10 cellular contexts compared by ENCODE assay signal in the genomic region with DNA sequence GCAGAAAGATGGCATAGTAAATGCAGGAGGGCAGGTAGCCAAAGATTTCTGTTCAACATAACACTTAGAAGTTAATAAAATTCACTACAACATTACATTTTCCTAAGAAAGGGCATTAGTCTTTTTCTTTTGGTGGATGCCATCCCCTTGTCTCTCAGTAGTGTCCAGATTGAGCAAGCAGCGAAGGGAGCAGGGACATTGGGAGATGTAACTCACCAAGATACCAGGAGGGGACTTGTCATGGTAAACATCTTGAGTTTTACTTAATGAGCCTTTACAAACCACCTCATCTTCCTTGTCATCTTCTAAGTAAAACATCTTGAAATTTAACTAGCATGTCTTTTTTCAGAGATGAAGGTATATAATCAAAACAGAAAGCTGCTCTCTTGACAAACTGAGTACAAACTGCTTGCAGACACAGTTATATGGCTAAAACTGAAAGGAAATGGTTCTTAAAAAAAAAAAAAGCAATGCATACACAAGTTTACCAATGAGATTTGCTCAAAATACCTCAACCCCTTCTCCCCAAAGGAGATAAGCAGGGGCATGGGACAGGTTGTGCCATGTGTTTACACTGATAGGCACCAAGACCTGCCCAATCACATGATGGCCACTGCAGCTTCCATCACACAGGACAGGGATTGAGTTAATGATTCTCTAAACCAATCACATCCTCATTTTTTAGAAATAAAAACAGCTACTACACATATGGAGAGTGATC. TPM values are rescaled to one million over a fixed set of nuclear protein-coding genes. Genes with fewer than 3 reads are reported as not detected.
A peak's percentile ranks its signal among the peaks of the same experiment; 100 is the strongest.
DNase-seq lines count a peak whose midpoint lies in the region; ATAC-seq and TF ChIP-seq lines count a peak whose summit lies in the region.
"Had no signal": no experiment of that assay in that cellular context is flagged by ENCODE, and none has a peak within 500 bp of the region (broad histone marks: within the 10 kb centered on the region; RNA-seq: fewer than 3 reads in every experiment).

No MANE protein-coding gene starts in this region.

- peaks cover 81% of the 10 kb centered on the region for H3K79me2 ChIP-seq in ACC112 (ENCODE audit: control insufficient read depth, insufficient read depth, low read length, unreplicated experiment)

- H2AFZ ChIP-seq in ACC112 (ENCODE audit: low read length, unreplicated experiment): no peak overlapping the region

- no peaks in the 10 kb centered on the region for H3K27me3 ChIP-seq in ACC112 (ENCODE audit: insufficient read depth, low read length)
- no peaks in the 10 kb centered on the region for H3K27me3 ChIP-seq in adipocyte (replicated peaks; ENCODE audit: control insufficient read depth, insufficient read depth, low read length)
- no peaks in the 10 kb centered on the region for H3K27me3 ChIP-seq in dorsolateral prefrontal cortex

- no peaks in the 10 kb centered on the region for H3K36me3 ChIP-seq in ACC112 (ENCODE audit: insufficient read depth, low read length)
- H3K36me3 ChIP-seq in adipocyte (ENCODE audit: control insufficient read depth, insufficient read depth, low read length, severe bottlenecking): no peaks in the 10 kb centered on the region
- H3K36me3 ChIP-seq in mucosa of descending colon (ENCODE audit: low read depth): no peaks in the 10 kb centered on the region

- TF ChIP-seq CTCF in mucosa of descending colon (IDR thresholded peaks at IDR 0.05): no peak
- TF ChIP-seq CTCF in dorsolateral prefrontal cortex (IDR thresholded peaks at IDR 0.05 in 54 of 56, conservative IDR thresholded peaks at IDR 0.05 in 2 of 56; ENCODE audit: low read depth in 1 of 56, partially characterized antibody in 56 of 56): peak in 1 of 56 donors; percentile 5

- DNase-seq in HT-29 (ENCODE audit: low spot score) (peak; percentile 41), adipocyte (ENCODE audit: low read depth) (no peak), mucosa of descending colon (peak in 1 of 3 donors; percentile 45), NCI-H146 treated with DMSO at 0.1 percent for 48 hours (lab: John Stamatoyannopoulos, UW; ENCODE audit: unreplicated experiment) (no peak), SHP77 treated with DMSO at 0.1 percent for 48 hours (lab: John Stamatoyannopoulos, UW) (no peak), dorsolateral prefrontal cortex (no peak)
- DNase-seq: Karpas-422 had no signal

- H3K9ac ChIP-seq in adipocyte (ENCODE audit: low read length): peak overlapping the region; percentile 52

- peak overlapping the region; percentile 96 for H3K27ac ChIP-seq in ACC112 (ENCODE audit: low read depth, low read length)
- peak overlapping the region in 7 of 59 donors; percentile 22 to 79 (median 48) for H3K27ac ChIP-seq in dorsolateral prefrontal cortex

- ATAC-seq in mucosa of descending colon (peak; percentile 49), HG03469 (IDR thresholded peaks at IDR 0.05; ENCODE audit: unreplicated experiment) (no peak)

- intact Hi-C loops in mucosa of descending colon (cut with DNase I, micrococcal nuclease) (no loop called here), dorsolateral prefrontal cortex (cut with DNase I) (no loop called here)

- H3K4me1 ChIP-seq in ACC112 (ENCODE audit: control insufficient read depth, insufficient read depth, low read length, unreplicated experiment) (peaks cover 87% of the 10 kb centered on the region), adipocyte (ENCODE audit: control insufficient read depth, insufficient read depth, low read length) (peaks cover 83% of the 10 kb centered on the region), mucosa of descending colon (ENCODE audit: low read depth) (peaks cover 57% of the 10 kb centered on the region)

- H3K4me3 ChIP-seq in ACC112 (ENCODE audit: low read depth, low read length) (peak overlapping the region; percentile 28; the same call in 1 of the 2 replicates), adipocyte (ENCODE audit: low read length) (no peak overlapping the region), mucosa of descending colon (no peak overlapping the region), dorsolateral prefrontal cortex (peak overlapping the region in 2 of 59 donors; percentile 8 to 13)
- H3K4me3 ChIP-seq: lung had no signal

- H3K9me3 ChIP-seq in adipocyte (ENCODE audit: control insufficient read depth, low read length) (no peaks in the 10 kb centered on the region), mucosa of descending colon (no peaks in the 10 kb centered on the region)

RNA-seq across cellular contexts. Expression of a gene that starts 30.3 kb away (rescaled TPM):
- 35.5 and 41.8 TPM in 2 replicates for total RNA-seq in HT-29 (2014; rRNA removed; shearing (Covaris generic))
- total RNA-seq in mucosa of descending colon: 10 to 100 TPM; 52.9 to 60.8 (median 59.2) TPM
- total RNA-seq in dorsolateral prefrontal cortex: 10 to 100 TPM; 37.1 to 95.3 (median 57.4) TPM
